Comparison of ENCODE assay signal across 9 cellular contexts in the genomic region with DNA sequence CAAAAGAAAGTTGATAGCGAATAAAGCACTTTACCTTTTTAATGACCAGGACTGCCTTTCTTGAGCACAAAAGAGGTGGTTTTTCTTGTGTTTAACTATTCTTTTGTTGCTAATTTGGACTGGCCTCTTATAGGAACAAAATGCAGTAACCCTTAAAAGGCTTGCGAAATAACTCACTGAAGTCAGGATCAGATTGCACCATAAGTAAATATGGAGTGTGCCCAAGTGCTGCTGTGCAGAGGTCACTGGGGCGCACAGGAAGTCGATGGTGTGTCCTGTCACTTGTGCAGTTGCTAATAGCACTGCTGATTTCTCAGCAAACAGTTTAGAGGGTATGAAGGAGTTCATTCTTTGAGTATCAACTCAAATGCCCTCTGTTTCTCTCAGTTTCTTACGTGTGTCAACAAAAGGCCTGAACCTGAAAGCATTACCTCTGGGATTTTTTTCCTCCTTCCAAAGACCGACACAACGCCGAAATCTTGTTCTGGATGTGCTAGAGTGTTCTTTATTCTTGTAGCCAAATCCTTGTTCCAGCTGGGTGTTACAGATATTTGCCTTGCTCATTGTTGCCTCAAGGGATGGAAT.
DNase-seq lines count a peak whose midpoint lies in the region; ATAC-seq, FAIRE-seq and TF ChIP-seq lines count a peak whose summit lies in the region.
"Had no signal": no experiment of that assay in that cellular context is flagged by ENCODE, and none has a peak within 500 bp of the region (broad histone marks: within the 10 kb centered on the region; RNA-seq: fewer than 3 reads in every experiment).

No MANE protein-coding gene starts in this region.

- H3K4me2 ChIP-seq in neural progenitor cell: no peak overlapping the region

- H3K36me3 ChIP-seq in bronchial epithelial cell (ENCODE audit: control insufficient read depth, insufficient read depth, low read length) (peaks cover 4% of the 10 kb centered on the region), neural progenitor cell (peaks cover 11% of the 10 kb centered on the region)

- no peaks in the 10 kb centered on the region for H3F3A ChIP-seq in neural progenitor cell (ENCODE audit: low read depth)

- H2AFZ ChIP-seq in neural progenitor cell (replicated peaks): no peak overlapping the region

- H3K27ac Mint-ChIP-seq in neural progenitor cell: no peak overlapping the region

- DNase-seq in DMS153 treated with DMSO at 0.1 percent for 48 hours (lab: John Stamatoyannopoulos, UW; ENCODE audit: unreplicated experiment) (peak; percentile 57), NCI-H1436 treated with DMSO at 0.1 percent for 48 hours (lab: John Stamatoyannopoulos, UW) (peak; percentile 9), bronchial epithelial cell (ENCODE audit: low read depth) (peak; percentile 79), neural progenitor cell (ENCODE audit: low spot score) (no peak), mesenteric fat pad (ENCODE audit: low spot score) (no peak), NCI-H345 treated with DMSO at 0.1 percent for 48 hours (lab: John Stamatoyannopoulos, UW; ENCODE audit: unreplicated experiment) (no peak)
- DNase-seq in activated CD8-positive, alpha-beta memory T cell treated with anti-CD3 and anti-CD28 coated beads, Interleukin-2, amount 50 U/mL, for 4 hours: no peak
- DNase-seq: amniotic stem cell had no signal

- H3K27me3 ChIP-seq in bronchial epithelial cell (ENCODE audit: control insufficient read depth, insufficient read depth, low read length) (no peaks in the 10 kb centered on the region), neural progenitor cell (no peaks in the 10 kb centered on the region)

- H3K4me1 Mint-ChIP-seq in neural progenitor cell: peaks cover 3% of the 10 kb centered on the region

- no peak for ATAC-seq in GM19351 (IDR thresholded peaks at IDR 0.05; ENCODE audit: unreplicated experiment)

- no peaks in the 10 kb centered on the region for H3K9me3 ChIP-seq in neural progenitor cell (ENCODE audit: low read depth)

- no peaks in the 10 kb centered on the region for H3K4me1 ChIP-seq in neural progenitor cell

- H3K36me3 Mint-ChIP-seq in neural progenitor cell: peaks cover 56% of the 10 kb centered on the region

- FAIRE-seq in bronchial epithelial cell (lab: Jason Lieb, UNC): peak; percentile 87

- TF ChIP-seq CTCF in bronchial epithelial cell (IDR thresholded peaks at IDR 0.05; ENCODE audit: insufficient read depth, low read length, severe bottlenecking) (no peak), neural progenitor cell (IDR thresholded peaks at IDR 0.05) (no peak)

- H3K9ac ChIP-seq in neural progenitor cell: no peak overlapping the region

- H3K9me3 Mint-ChIP-seq in neural progenitor cell: peaks cover 4% of the 10 kb centered on the region

- no peak overlapping the region for H3K4me3 Mint-ChIP-seq in neural progenitor cell

- no peaks in the 10 kb centered on the region for H3K27me3 Mint-ChIP-seq in neural progenitor cell (ENCODE audit: insufficient read depth, low read depth)

- no peak overlapping the region for H3K4me3 ChIP-seq in bronchial epithelial cell (ENCODE audit: low read depth, low read length)
- no peak overlapping the region for H3K4me3 ChIP-seq in neural progenitor cell

- H3K27ac ChIP-seq in neural progenitor cell: peak overlapping the region; percentile 14

- peaks cover 32% of the 10 kb centered on the region for H4K20me1 ChIP-seq in neural progenitor cell (ENCODE audit: low read depth)

- H3K79me2 ChIP-seq in neural progenitor cell (ENCODE audit: low read depth): peaks cover 13% of the 10 kb centered on the region

Comparison
In these comparisons a context has a peak if more than half of its experiments do, and no peak if none do; other contexts are left out.
1. DNase-seq: peak in DMS153 treated with DMSO at 0.1 percent for 48 hours (single experiment), NCI-H1436 treated with DMSO at 0.1 percent for 48 hours (single experiment) and bronchial epithelial cell (single experiment); none in neural progenitor cell (single experiment), mesenteric fat pad (single experiment), NCI-H345 treated with DMSO at 0.1 percent for 48 hours (single experiment) and activated CD8-positive, alpha-beta memory T cell treated with anti-CD3 and anti-CD28 coated beads, Interleukin-2, amount 50 U/mL, for 4 hours (single experiment).